1 cellular context compared by ENCODE assay signal in the genomic region with DNA sequence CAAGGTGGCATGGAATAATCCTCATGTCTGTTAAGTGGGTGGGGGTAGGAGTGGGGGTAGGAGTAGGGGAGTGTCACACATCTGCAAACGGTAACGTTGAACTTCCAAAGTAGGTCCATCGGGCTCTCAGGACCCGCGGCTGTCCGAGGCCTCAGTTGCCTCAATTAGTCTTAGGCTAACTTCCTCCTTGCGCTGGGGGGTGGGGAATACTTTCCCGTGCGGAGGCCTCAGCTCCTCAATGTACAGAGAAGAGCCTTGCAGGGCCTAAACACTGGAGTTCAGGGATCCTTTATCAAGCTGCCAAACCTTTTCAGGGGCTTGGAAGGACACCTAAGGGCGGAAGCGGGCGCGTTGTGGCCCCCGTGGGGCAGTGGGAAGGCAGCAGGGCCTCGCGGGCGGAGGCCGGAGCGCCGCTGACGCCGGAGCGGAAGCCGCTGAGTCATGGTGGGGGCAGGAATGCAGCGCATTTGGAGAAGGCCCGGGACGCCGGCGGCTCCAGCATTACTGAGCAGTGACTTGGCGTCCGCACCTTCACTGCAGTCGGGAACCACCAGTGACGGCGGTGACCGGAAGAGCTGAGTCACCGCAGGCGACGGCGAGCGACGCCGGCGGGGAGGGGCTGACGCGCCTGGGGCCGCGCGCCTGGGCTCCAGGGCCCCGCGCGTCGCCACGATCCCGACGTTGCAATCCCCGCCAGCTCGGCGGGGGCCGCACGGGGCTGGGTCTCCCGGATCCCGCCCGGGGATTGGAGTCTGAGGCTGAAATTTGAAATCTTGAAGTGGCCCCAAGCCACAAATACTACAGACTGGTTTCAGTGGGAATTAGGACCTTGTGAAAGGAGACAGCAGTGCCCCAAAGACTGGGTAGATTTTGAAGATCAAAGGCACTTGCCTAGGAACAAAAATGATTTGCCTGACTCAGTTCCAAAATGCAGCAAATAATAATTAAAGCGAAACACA.
TF ChIP-seq lines count a peak whose summit lies in the region.

No MANE protein-coding gene starts in this region.

TF ChIP-seq in HepG2, 621 proteins besides CTCF, POLR2A, EP300 and RAD21 (continued from another document and continues in another):
- TF ChIP-seq GRHL1 (CRISPR knock-in tag; conservative IDR thresholded peaks at IDR 0.05) (no peak), TOE1 (CRISPR knock-in tag; IDR thresholded peaks at IDR 0.05) (no peak), EED (CRISPR knock-in tag; IDR thresholded peaks at IDR 0.05) (no peak), FOXO1 (CRISPR knock-in tag; IDR thresholded peaks at IDR 0.05) (peak; percentile 76), PHB2 (IDR thresholded peaks at IDR 0.05; ENCODE audit: partially characterized antibody) (no peak), ZBTB1 (CRISPR knock-in tag; IDR thresholded peaks at IDR 0.05; ENCODE audit: borderline replicate concordance) (no peak), CEBPB (IDR thresholded peaks at IDR 0.05; ENCODE audit: borderline replicate concordance, low read depth, low read length) (peak; percentile 18; the same call in 1 of the 2 replicates), ZNF619 (CRISPR knock-in tag; IDR thresholded peaks at IDR 0.05) (no peak), ZNF274 (CRISPR knock-in tag; IDR thresholded peaks at IDR 0.05) (peak; percentile 88; the same call in 1 of the 2 replicates), GFI1 (CRISPR knock-in tag; IDR thresholded peaks at IDR 0.05; ENCODE audit: borderline replicate concordance) (peak; percentile 78), TARDBP (CRISPR knock-in tag; IDR thresholded peaks at IDR 0.05) (peak; percentile 86), SYNCRIP (IDR thresholded peaks at IDR 0.05; ENCODE audit: insufficient read depth, low read depth, low read length) (no peak), ZC3H13 (CRISPR knock-in tag; IDR thresholded peaks at IDR 0.05) (peak; percentile 63; the same call in 1 of the 2 replicates), ZNF639 (CRISPR knock-in tag; conservative IDR thresholded peaks at IDR 0.05) (peak; percentile 93), NFIB (CRISPR knock-in tag; IDR thresholded peaks at IDR 0.05; ENCODE audit: borderline replicate concordance) (no peak), ZNF546 (CRISPR knock-in tag; conservative IDR thresholded peaks at IDR 0.05) (no peak; the same call in 1 of the 2 replicates), ZNF501 (CRISPR knock-in tag; IDR thresholded peaks at IDR 0.05) (peak; percentile 42; the same call in 1 of the 2 replicates), ZNF180 (CRISPR knock-in tag; IDR thresholded peaks at IDR 0.05; ENCODE audit: borderline replicate concordance, low read depth) (no peak), KLF11 (CRISPR knock-in tag; IDR thresholded peaks at IDR 0.05) (peak; percentile 59; the same call in 1 of the 2 replicates), ZSCAN29 (CRISPR knock-in tag; conservative IDR thresholded peaks at IDR 0.05) (0 out of 2 replicates have a peak, but pooled peaks have one; percentile 53), FOXP1 (IDR thresholded peaks at IDR 0.05) (no peak), FOXP1 (CRISPR knock-in tag; IDR thresholded peaks at IDR 0.05) (no peak), SNAI1 (CRISPR knock-in tag; IDR thresholded peaks at IDR 0.05; ENCODE audit: borderline replicate concordance) (peak; percentile 87; the same call in 1 of the 2 replicates), ZNF782 (CRISPR knock-in tag; IDR thresholded peaks at IDR 0.05; ENCODE audit: borderline replicate concordance) (no peak), ZNF780A (CRISPR knock-in tag; IDR thresholded peaks at IDR 0.05) (no peak), SMARCC2 (IDR thresholded peaks at IDR 0.05) (no peak), BRF2 (CRISPR knock-in tag; IDR thresholded peaks at IDR 0.05) (peak; percentile 69; the same call in 1 of the 2 replicates), MYC (CRISPR knock-in tag; IDR thresholded peaks at IDR 0.05; ENCODE audit: borderline replicate concordance) (peak; percentile 68), ZNF232 (CRISPR knock-in tag; IDR thresholded peaks at IDR 0.05; ENCODE audit: borderline replicate concordance) (peak; percentile 71; the same call in 1 of the 2 replicates), ZNF143 (CRISPR knock-in tag; IDR thresholded peaks at IDR 0.05) (peak; percentile 68), HMGXB4 (CRISPR knock-in tag; IDR thresholded peaks at IDR 0.05; ENCODE audit: borderline replicate concordance in 1 of 2, low read depth in 1 of 2) (peak; percentile 87 to 90), IKZF4 (CRISPR knock-in tag; IDR thresholded peaks at IDR 0.05; ENCODE audit: borderline replicate concordance, low read depth, not compliant biosample characterization) (peak; percentile 28), ZNF101 (CRISPR knock-in tag; IDR thresholded peaks at IDR 0.05; ENCODE audit: borderline replicate concordance, low read depth) (no peak), CAMTA2 (CRISPR knock-in tag; IDR thresholded peaks at IDR 0.05; ENCODE audit: borderline replicate concordance) (no peak; the same call in 1 of the 2 replicates), NR2F6 (IDR thresholded peaks at IDR 0.05) (no peak), NR2F6 (CRISPR knock-in tag; IDR thresholded peaks at IDR 0.05) (no peak; the same call in 1 of the 2 replicates), DPF2 (CRISPR knock-in tag; IDR thresholded peaks at IDR 0.05; ENCODE audit: borderline replicate concordance, low read depth) (no peak), RFX5 (IDR thresholded peaks at IDR 0.05; ENCODE audit: low read depth, low read length) (peak; percentile 65; the same call in 1 of the 2 replicates), ZKSCAN1 (IDR thresholded peaks at IDR 0.05; ENCODE audit: low read length) (no peak)
- TF ChIP-seq, protein P1, sequence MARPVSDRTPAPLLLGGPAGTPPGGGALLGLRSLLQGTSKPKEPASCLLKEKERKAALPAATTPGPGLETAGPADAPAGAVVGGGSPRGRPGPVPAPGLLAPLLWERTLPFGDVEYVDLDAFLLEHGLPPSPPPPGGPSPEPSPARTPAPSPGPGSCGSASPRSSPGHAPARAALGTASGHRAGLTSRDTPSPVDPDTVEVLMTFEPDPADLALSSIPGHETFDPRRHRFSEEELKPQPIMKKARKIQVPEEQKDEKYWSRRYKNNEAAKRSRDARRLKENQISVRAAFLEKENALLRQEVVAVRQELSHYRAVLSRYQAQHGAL (CRISPR knock-in tag; IDR thresholded peaks at IDR 0.05; ENCODE audit: not compliant biosample characterization) = no peak
- TF ChIP-seq, protein P2, sequence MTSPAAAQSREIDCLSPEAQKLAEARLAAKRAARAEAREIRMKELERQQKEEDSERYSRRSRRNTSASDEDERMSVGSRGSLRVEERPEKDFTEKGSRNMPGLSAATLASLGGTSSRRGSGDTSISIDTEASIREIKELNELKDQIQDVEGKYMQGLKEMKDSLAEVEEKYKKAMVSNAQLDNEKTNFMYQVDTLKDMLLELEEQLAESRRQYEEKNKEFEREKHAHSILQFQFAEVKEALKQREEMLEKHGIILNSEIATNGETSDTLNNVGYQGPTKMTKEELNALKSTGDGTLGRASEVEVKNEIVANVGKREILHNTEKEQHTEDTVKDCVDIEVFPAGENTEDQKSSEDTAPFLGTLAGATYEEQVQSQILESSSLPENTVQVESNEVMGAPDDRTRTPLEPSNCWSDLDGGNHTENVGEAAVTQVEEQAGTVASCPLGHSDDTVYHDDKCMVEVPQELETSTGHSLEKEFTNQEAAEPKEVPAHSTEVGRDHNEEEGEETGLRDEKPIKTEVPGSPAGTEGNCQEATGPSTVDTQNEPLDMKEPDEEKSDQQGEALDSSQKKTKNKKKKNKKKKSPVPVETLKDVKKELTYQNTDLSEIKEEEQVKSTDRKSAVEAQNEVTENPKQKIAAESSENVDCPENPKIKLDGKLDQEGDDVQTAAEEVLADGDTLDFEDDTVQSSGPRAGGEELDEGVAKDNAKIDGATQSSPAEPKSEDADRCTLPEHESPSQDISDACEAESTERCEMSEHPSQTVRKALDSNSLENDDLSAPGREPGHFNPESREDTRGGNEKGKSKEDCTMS (CRISPR knock-in tag; conservative IDR thresholded peaks at IDR 0.05) = no peak
- TF ChIP-seq, protein P3, sequence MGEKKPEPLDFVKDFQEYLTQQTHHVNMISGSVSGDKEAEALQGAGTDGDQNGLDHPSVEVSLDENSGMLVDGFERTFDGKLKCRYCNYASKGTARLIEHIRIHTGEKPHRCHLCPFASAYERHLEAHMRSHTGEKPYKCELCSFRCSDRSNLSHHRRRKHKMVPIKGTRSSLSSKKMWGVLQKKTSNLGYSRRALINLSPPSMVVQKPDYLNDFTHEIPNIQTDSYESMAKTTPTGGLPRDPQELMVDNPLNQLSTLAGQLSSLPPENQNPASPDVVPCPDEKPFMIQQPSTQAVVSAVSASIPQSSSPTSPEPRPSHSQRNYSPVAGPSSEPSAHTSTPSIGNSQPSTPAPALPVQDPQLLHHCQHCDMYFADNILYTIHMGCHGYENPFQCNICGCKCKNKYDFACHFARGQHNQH (CRISPR knock-in tag; IDR thresholded peaks at IDR 0.05) = peak; percentile 98
- TF ChIP-seq, protein P4, sequence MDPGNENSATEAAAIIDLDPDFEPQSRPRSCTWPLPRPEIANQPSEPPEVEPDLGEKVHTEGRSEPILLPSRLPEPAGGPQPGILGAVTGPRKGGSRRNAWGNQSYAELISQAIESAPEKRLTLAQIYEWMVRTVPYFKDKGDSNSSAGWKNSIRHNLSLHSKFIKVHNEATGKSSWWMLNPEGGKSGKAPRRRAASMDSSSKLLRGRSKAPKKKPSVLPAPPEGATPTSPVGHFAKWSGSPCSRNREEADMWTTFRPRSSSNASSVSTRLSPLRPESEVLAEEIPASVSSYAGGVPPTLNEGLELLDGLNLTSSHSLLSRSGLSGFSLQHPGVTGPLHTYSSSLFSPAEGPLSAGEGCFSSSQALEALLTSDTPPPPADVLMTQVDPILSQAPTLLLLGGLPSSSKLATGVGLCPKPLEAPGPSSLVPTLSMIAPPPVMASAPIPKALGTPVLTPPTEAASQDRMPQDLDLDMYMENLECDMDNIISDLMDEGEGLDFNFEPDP (CRISPR knock-in tag; conservative IDR thresholded peaks at IDR 0.05) = no peak
- TF ChIP-seq, protein P5, sequence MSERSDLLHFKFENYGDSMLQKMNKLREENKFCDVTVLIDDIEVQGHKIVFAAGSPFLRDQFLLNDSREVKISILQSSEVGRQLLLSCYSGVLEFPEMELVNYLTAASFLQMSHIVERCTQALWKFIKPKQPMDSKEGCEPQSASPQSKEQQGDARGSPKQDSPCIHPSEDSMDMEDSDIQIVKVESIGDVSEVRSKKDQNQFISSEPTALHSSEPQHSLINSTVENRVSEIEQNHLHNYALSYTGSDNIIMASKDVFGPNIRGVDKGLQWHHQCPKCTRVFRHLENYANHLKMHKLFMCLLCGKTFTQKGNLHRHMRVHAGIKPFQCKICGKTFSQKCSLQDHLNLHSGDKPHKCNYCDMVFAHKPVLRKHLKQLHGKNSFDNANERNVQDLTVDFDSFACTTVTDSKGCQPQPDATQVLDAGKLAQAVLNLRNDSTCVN (CRISPR knock-in tag; IDR thresholded peaks at IDR 0.05; ENCODE audit: borderline replicate concordance) = peak; percentile 81; the same call in 1 of the 2 replicates
- TF ChIP-seq, protein P6, sequence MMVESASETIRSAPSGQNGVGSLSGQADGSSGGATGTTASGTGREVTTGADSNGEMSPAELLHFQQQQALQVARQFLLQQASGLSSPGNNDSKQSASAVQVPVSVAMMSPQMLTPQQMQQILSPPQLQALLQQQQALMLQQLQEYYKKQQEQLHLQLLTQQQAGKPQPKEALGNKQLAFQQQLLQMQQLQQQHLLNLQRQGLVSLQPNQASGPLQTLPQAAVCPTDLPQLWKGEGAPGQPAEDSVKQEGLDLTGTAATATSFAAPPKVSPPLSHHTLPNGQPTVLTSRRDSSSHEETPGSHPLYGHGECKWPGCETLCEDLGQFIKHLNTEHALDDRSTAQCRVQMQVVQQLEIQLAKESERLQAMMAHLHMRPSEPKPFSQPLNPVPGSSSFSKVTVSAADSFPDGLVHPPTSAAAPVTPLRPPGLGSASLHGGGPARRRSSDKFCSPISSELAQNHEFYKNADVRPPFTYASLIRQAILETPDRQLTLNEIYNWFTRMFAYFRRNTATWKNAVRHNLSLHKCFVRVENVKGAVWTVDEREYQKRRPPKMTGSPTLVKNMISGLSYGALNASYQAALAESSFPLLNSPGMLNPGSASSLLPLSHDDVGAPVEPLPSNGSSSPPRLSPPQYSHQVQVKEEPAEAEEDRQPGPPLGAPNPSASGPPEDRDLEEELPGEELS (CRISPR knock-in tag; IDR thresholded peaks at IDR 0.05) = peak; percentile 72
